In genomic region chr1:67832737-67833594, GRCh38 we compare ENCODE assay signal across 8 cellular contexts. TPM values are rescaled to one million over a fixed set of nuclear protein-coding genes. Genes with fewer than 3 reads are reported as not detected.
DNase-seq lines count a peak whose midpoint lies in the region; ATAC-seq, FAIRE-seq and TF ChIP-seq lines count a peak whose summit lies in the region.

Gene GNG12 (minus strand): TSS chr1:67833467. CDS start chr1:67707686, 125,781 bp downstream.

- WGBS in spleen, 5 donors = 1 to 7% (median 1%) methylated on average over 56 to 93 of the region's 93 CpGs

- H3K27ac ChIP-seq in kidney (ENCODE audit: low read depth in 2 of 2, low read length in 2 of 2) = peak within 1 kb of the TSS; percentile 90 to 92
- peak within 1 kb of the TSS; percentile 73 to 89 (median 87) for H3K27ac ChIP-seq in spleen

- no peak for FAIRE-seq in kidney (lab: Jason Lieb, UNC)

- H3K4me1 ChIP-seq in kidney (ENCODE audit: control insufficient read depth in 1 of 2, insufficient read depth in 1 of 2, low read depth in 1 of 2, low read length in 2 of 2) (peaks cover 4 to 11% of the 10 kb centered on the region in 2 donors), spleen (peaks cover 0 to 51% (median 28%) of the 10 kb centered on the region in 6 donors)

- intact Hi-C loops in kidney (cut with DNase I) = loop anchor here (10.0 kb wide), 1 partner anchor 58 kb away; no protein-coding TSS in a partner anchor
- intact Hi-C loops in spleen (cut with DNase I; ENCODE audit: low total_unique reads) = loop anchor here (10.0 kb wide), 1 partner anchor 68 kb away; no protein-coding TSS in a partner anchor

- H3K9ac ChIP-seq in kidney (ENCODE audit: low read length in 2 of 2) = peak within 1 kb of the TSS; percentile 81 to 89

- no peak for TF ChIP-seq CTCF in kidney (IDR thresholded peaks at IDR 0.05; ENCODE audit: borderline replicate concordance, extremely low read depth, insufficient read depth)
- no peak for TF ChIP-seq CTCF in spleen (IDR thresholded peaks at IDR 0.05 in 8 of 11, conservative IDR thresholded peaks at IDR 0.05 in 3 of 11)

- H3K27me3 ChIP-seq in spleen (replicated peaks in 1 of 7) = peaks cover 0 to 75% (median 24%) of the 10 kb centered on the region in 7 donors

- peak within 1 kb of the TSS; percentile 92 for H3K4me3 ChIP-seq in kidney (ENCODE audit: low read length in 2 of 2)
- peak within 1 kb of the TSS; percentile 52 to 79 (median 60) for H3K4me3 ChIP-seq in spleen

- H3K36me3 ChIP-seq in kidney (ENCODE audit: control insufficient read depth in 1 of 2, insufficient read depth in 2 of 2, low read length in 2 of 2) (no peaks in the 10 kb centered on the region), spleen (no peaks in the 10 kb centered on the region)

- peak; percentile 64 for ATAC-seq in HG02798 (IDR thresholded peaks at IDR 0.05; ENCODE audit: poor library complexity, unreplicated experiment)

- peak in 1 of 3 donors; percentile 23 for TF ChIP-seq POLR2A in spleen (IDR thresholded peaks at IDR 0.05)

- H3K9me3 ChIP-seq in kidney (ENCODE audit: control insufficient read depth in 1 of 2, low read length in 2 of 2) (no peaks in the 10 kb centered on the region), spleen (no peaks in the 10 kb centered on the region)

- peak; percentile 15 for DNase-seq in NCI-H1092 treated with DMSO at 0.1 percent for 48 hours (lab: John Stamatoyannopoulos, UW)
- DNase-seq in NCI-H1092 (lab: John Stamatoyannopoulos, UW) = no peak
- peak; percentile 37 for DNase-seq in SKM-1 (lab: John Stamatoyannopoulos, UW; ENCODE audit: unreplicated experiment)
- DNase-seq in dedifferentiated amniotic fluid mesenchymal stem cell (ENCODE audit: extremely low spot score) = peak; percentile 62
- peak; percentile 92 for DNase-seq in kidney
- peak; percentile 82 for DNase-seq in spleen
- no peak for DNase-seq in NCI-H2081 treated with DMSO at 0.1 percent for 48 hours (lab: John Stamatoyannopoulos, UW)

RNA-seq across cellular contexts. Expression of gene GNG12, which starts in this region (rescaled TPM):
- 89.3 TPM for total RNA-seq in kidney
- 46.1 TPM for polyA plus RNA-seq in kidney (ENCODE audit: insufficient read depth, low read depth, low replicate concordance)
- total RNA-seq in spleen = 100 to 1,000 TPM in 2 of 7 donors, 10 to 100 TPM in 5; 52.3 to 102 (median 88.0) TPM
- polyA plus RNA-seq in spleen = 10 to 100 TPM; 15.2 to 36.5 (median 16.2) TPM

Comparison
In these comparisons a context has a peak if more than half of its experiments do, and no peak if none do; other contexts are left out.
1. DNase-seq: peak in NCI-H1092 treated with DMSO at 0.1 percent for 48 hours (single experiment), SKM-1 (single experiment), dedifferentiated amniotic fluid mesenchymal stem cell (single experiment), kidney (single experiment) and spleen (single experiment); none in NCI-H1092 (single experiment) and NCI-H2081 treated with DMSO at 0.1 percent for 48 hours (single experiment).